8 cellular contexts compared by ENCODE assay signal in the genomic region with DNA sequence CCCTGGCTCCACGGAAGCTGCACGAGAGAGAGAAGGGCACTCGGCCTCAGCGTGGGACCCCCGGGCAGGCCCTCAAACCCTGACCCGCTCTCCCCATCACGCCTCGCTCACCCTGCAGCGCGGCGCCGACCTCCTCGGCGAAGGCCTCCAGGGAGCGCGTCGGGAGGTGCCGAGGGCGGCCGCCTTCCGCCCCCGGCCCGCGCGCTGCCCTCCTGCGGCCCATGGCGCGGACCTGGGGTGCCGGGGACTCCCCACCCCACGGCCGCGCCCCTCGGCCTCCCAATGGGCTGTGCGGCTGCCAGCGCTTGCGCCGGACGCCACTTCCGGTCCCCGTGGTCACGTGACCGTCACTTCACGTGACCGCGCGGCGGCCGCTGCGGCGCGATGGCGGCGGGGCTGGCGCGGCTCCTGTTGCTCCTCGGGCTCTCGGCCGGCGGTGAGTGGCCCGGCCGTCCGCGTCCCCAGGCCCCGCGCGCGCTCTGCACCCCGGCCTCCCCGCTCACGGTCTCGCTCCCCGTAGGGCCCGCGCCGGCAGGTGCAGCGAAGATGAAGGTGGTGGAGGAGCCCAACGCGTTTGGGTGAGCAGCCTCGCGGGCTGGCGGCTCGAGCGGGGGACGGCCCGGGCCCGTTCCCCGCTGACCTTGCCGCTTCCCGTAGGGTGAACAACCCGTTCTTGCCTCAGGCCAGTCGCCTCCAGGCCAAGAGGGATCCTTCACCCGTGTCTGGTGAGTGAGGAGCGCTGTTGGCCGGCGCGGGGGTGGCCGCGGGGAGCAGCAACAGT. TPM values are rescaled to one million over a fixed set of nuclear protein-coding genes. Genes with fewer than 3 reads are reported as not detected.
DNase-seq lines count a peak whose midpoint lies in the region; ATAC-seq and TF ChIP-seq lines count a peak whose summit lies in the region.

Gene GNPTG, plus strand, starts transcription at position 350 of the 781 bp plus-strand sequence. Its CDS starts 35 bp downstream, at position 385.
Gene TSR3, minus strand, starts transcription at position 297 of the 781 bp plus-strand sequence. Its CDS starts 74 bp downstream, at position 223.

- intact Hi-C loops in testis (cut with DNase I; ENCODE audit: low total_unique reads), result no loop called here

- peak within 1 kb of the TSS; percentile 86 for H3K27ac Mint-ChIP-seq in activated naive CD8-positive, alpha-beta T cell
- H3K27ac Mint-ChIP-seq in glutamatergic neuron (ENCODE audit: unreplicated experiment) (peak within 1 kb of the TSS; percentile 87), osteocyte (ENCODE audit: unreplicated experiment) (peak within 1 kb of the TSS; percentile 59)

- H3K36me3 Mint-ChIP-seq in activated naive CD8-positive, alpha-beta T cell, result no peaks in the 10 kb centered on the region
- H3K36me3 Mint-ChIP-seq in glutamatergic neuron (ENCODE audit: unreplicated experiment) (no peaks in the 10 kb centered on the region), osteocyte (ENCODE audit: unreplicated experiment) (peaks cover 7% of the 10 kb centered on the region)

- peak within 1 kb of the TSS; percentile 93 for H3K4me3 Mint-ChIP-seq in activated naive CD8-positive, alpha-beta T cell
- H3K4me3 Mint-ChIP-seq in glutamatergic neuron (ENCODE audit: unreplicated experiment) (peak within 1 kb of the TSS; percentile 94), osteocyte (ENCODE audit: unreplicated experiment) (peak within 1 kb of the TSS; percentile 86)

- no peaks in the 10 kb centered on the region for H3K27me3 ChIP-seq in testis

- WGBS in testis, 2 donors, result 0 to 1% methylated on average over 7 to 81 of the region's 98 CpGs

- no peaks in the 10 kb centered on the region for H3K27me3 Mint-ChIP-seq in activated naive CD8-positive, alpha-beta T cell
- H3K27me3 Mint-ChIP-seq in glutamatergic neuron (ENCODE audit: unreplicated experiment) (peaks cover 18% of the 10 kb centered on the region), osteocyte (ENCODE audit: unreplicated experiment) (no peaks in the 10 kb centered on the region)

- peak; percentile 85 for DNase-seq in EH (ENCODE audit: low read depth)
- peak; percentile 13 for DNase-seq in SKM-1 (lab: John Stamatoyannopoulos, UW; ENCODE audit: unreplicated experiment)
- DNase-seq in glutamatergic neuron, result peak; percentile 88
- DNase-seq in osteocyte (ENCODE audit: extremely low spot score, unreplicated experiment), result peak; percentile 95
- peak; percentile 77 for DNase-seq in testis

- peaks cover 10% of the 10 kb centered on the region for H3K4me1 ChIP-seq in testis

- no peaks in the 10 kb centered on the region for H3K9me3 Mint-ChIP-seq in activated naive CD8-positive, alpha-beta T cell (ENCODE audit: low read depth)
- H3K9me3 Mint-ChIP-seq in glutamatergic neuron (ENCODE audit: unreplicated experiment) (peaks cover 30% of the 10 kb centered on the region), osteocyte (ENCODE audit: unreplicated experiment) (no peaks in the 10 kb centered on the region)

- TF ChIP-seq POLR2A in testis (IDR thresholded peaks at IDR 0.05), result no peak

- TF ChIP-seq CTCF in glutamatergic neuron (IDR thresholded peaks at IDR 0.05; ENCODE audit: partially characterized antibody, unreplicated experiment) (no peak), osteocyte (IDR thresholded peaks at IDR 0.05) (no peak), testis (IDR thresholded peaks at IDR 0.05) (peak in 1 of 3 experiments; percentile 32)

- peak; percentile 56 for ATAC-seq in GM21723 (IDR thresholded peaks at IDR 0.05; ENCODE audit: unreplicated experiment)

- H3K36me3 ChIP-seq in KOPT-K1 (ENCODE audit: insufficient read depth, low read length) (peaks cover 23% of the 10 kb centered on the region; the same call in 1 of the 2 replicates), testis (ENCODE audit: low read depth, missing control alignments) (no peaks in the 10 kb centered on the region)

- peak within 1 kb of the TSS; percentile 90 to 93 for H3K4me3 ChIP-seq in testis

- no peaks in the 10 kb centered on the region for H3K9me3 ChIP-seq in KOPT-K1 (ENCODE audit: insufficient read depth, low read length, poor library complexity, severe bottlenecking)
- no peaks in the 10 kb centered on the region for H3K9me3 ChIP-seq in testis

- H3K27ac ChIP-seq in KOPT-K1 (ENCODE audit: low read depth, low read length, poor library complexity, severe bottlenecking) (peak within 1 kb of the TSS; percentile 67), testis (peak within 1 kb of the TSS in 1 of 2 donors; percentile 64)

- H3K4me1 Mint-ChIP-seq in activated naive CD8-positive, alpha-beta T cell (ENCODE audit: low read depth), result peaks cover 28% of the 10 kb centered on the region
- H3K4me1 Mint-ChIP-seq in glutamatergic neuron (ENCODE audit: low read depth, unreplicated experiment), result peaks cover 10% of the 10 kb centered on the region
- H3K4me1 Mint-ChIP-seq in osteocyte (ENCODE audit: unreplicated experiment), result peaks cover 27% of the 10 kb centered on the region

RNA-seq across cellular contexts. Expression of gene GNPTG, which starts in this region (rescaled TPM):
- total RNA-seq in glutamatergic neuron (ENCODE audit: unreplicated experiment) (50.5 TPM), osteocyte (92.4 and 94.3 TPM in 2 replicates), testis (100 to 1,000 TPM; 106 to 150 TPM)
- polyA plus RNA-seq in testis (ENCODE audit: insufficient read depth, low read depth, low replicate concordance), result 67.8 TPM

RNA-seq across cellular contexts. Expression of gene TSR3, which starts in this region (rescaled TPM):
- 52.5 TPM for total RNA-seq in glutamatergic neuron (ENCODE audit: unreplicated experiment)
- 58.0 and 59.2 TPM in 2 replicates for total RNA-seq in osteocyte
- 10 to 100 TPM; 79.4 to 89.5 TPM for total RNA-seq in testis
- polyA plus RNA-seq in testis (ENCODE audit: insufficient read depth, low read depth, low replicate concordance), result 40.9 TPM

Comparison
In these comparisons a context has a peak if more than half of its experiments do, and no peak if none do; other contexts are left out.
1. DNase-seq: peak in every context shown above with its lines; median percentile 95 in osteocyte; 88 in glutamatergic neuron; 85 in EH; 77 in testis; 13 in SKM-1.